20 cellular contexts compared by ENCODE assay signal in the genomic region with DNA sequence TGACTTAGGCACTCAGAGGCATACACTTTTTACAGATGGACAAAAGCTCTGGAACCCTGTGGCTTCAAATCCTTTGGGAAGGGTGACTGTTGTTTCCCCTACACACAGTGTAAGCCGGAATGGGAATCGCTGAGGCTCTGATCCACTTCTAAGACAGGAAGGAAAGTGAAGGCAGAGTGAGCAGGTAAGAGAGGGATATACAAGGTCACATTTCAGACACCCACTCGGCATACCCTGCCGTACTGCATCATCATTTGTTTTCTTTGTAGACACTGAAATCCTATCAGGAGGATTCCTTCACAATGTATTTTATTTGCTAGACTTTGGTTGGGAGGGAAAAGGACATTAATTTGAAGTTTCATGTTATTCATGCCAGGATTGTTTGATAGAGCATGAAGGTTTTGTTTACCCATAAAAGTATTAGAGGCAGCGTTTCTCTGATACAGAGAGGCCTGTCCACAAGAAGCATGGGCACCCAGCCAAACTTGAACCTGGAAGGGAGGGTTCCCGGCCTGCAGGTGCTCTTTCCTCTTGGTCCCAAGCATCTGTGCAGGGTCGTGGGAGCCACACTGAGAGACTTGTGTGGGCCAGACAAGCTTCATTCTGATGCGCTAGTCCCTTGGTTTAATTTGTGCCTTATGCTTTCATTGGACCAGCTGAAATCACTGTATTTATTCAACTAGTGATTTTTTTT. TPM values are rescaled to one million over a fixed set of nuclear protein-coding genes. Genes with fewer than 3 reads are reported as not detected.
DNase-seq lines count a peak whose midpoint lies in the region; ATAC-seq and TF ChIP-seq lines count a peak whose summit lies in the region.
"Had no signal": no experiment of that assay in that cellular context is flagged by ENCODE, and none has a peak within 500 bp of the region (broad histone marks: within the 10 kb centered on the region; RNA-seq: fewer than 3 reads in every experiment).

No MANE protein-coding gene starts in this region.

- DNase-seq in activated CD4-positive, alpha-beta T cell treated with anti-CD3 and anti-CD28 coated beads, Interleukin-2, amount 10 ng/mL, durations not matched to agents 24 days and 14 days: peak; percentile 50
- no peak for DNase-seq in activated CD4-positive, alpha-beta T cell treated with anti-CD3 and anti-CD28 coated beads, Interleukin-2, amount 10 ng/mL, durations not matched to agents 7 days and 5 days
- DNase-seq in NCI-H2029 treated with DMSO at 0.1 percent for 48 hours (lab: John Stamatoyannopoulos, UW) (peak; percentile 44), esophagus muscularis mucosa (ENCODE audit: extremely low spot score) (no peak)
- DNase-seq in stimulated activated effector memory CD8-positive, alpha-beta T cell treated with anti-CD3 and anti-CD28 coated beads, Interleukin-12 subunit alpha, Interleukin-12 subunit beta, amount 100 ng/mL, for 72 hours (ENCODE audit: low spot score in 2 of 2): no peak
- DNase-seq: activated CD8-positive, alpha-beta T cell treated with anti-CD3 and anti-CD28 coated beads for 36 hours; activated gamma-delta T cell treated with Interleukin-2 at 50 U/mL for 16 hours; brain microvascular endothelial cell; effector memory CD8-positive, alpha-beta T cell; esophagus squamous epithelium; gastrocnemius medialis; GF-D8; H7; islet precursor cell; NCI-H187 treated with DMSO at 0.1 percent for 48 hours; NCI-H524 treated with DMSO at 0.1 percent for 48 hours had no signal

- TF ChIP-seq EP300 in esophagus muscularis mucosa (IDR thresholded peaks at IDR 0.05): no peak

- no peaks in the 10 kb centered on the region for H3K27me3 Mint-ChIP-seq in activated CD4-positive, alpha-beta T cell treated with anti-CD3 and anti-CD28 coated beads, Interleukin-2, amount 10 ng/mL, durations not matched to agents 24 days and 14 days
- H3K27me3 Mint-ChIP-seq in activated CD4-positive, alpha-beta T cell treated with anti-CD3 and anti-CD28 coated beads, Interleukin-2, amount 10 ng/mL, durations not matched to agents 7 days and 5 days: no peaks in the 10 kb centered on the region

- H3K27ac Mint-ChIP-seq in activated CD4-positive, alpha-beta T cell treated with anti-CD3 and anti-CD28 coated beads, Interleukin-2, amount 10 ng/mL, durations not matched to agents 24 days and 14 days: no peak overlapping the region
- no peak overlapping the region for H3K27ac Mint-ChIP-seq in activated CD4-positive, alpha-beta T cell treated with anti-CD3 and anti-CD28 coated beads, Interleukin-2, amount 10 ng/mL, durations not matched to agents 7 days and 5 days
- H3K27ac Mint-ChIP-seq in stimulated activated effector memory CD8-positive, alpha-beta T cell treated with anti-CD3 and anti-CD28 coated beads, Interleukin-12 subunit alpha, Interleukin-12 subunit beta, amount 100 ng/mL, for 72 hours: no peak overlapping the region
- H3K27ac Mint-ChIP-seq: activated CD8-positive, alpha-beta T cell treated with anti-CD3 and anti-CD28 coated beads for 36 hours; effector memory CD8-positive, alpha-beta T cell had no signal

- CTCF ChIA-PET in activated CD4-positive, alpha-beta T cell treated with anti-CD3 and anti-CD28 coated beads, Interleukin-2, amount 10 ng/mL, durations not matched to agents 7 days and 5 days (lab: Charles Lee): no interaction called here

- H3K4me1 ChIP-seq in esophagus muscularis mucosa (peaks cover 51 to 68% (median 59%) of the 10 kb centered on the region in 4 donors), subcutaneous abdominal adipose tissue (ENCODE audit: control insufficient read depth in 5 of 5, insufficient read depth in 5 of 5, low read length in 5 of 5) (peaks cover 0 to 10% (median 3%) of the 10 kb centered on the region in 5 donors)
- H3K4me1 ChIP-seq: esophagus squamous epithelium, gastrocnemius medialis had no signal

- H3K9me3 ChIP-seq in esophagus muscularis mucosa (no peaks in the 10 kb centered on the region), subcutaneous abdominal adipose tissue (ENCODE audit: control insufficient read depth in 5 of 5, low read length in 5 of 5) (no peaks in the 10 kb centered on the region)
- H3K9me3 ChIP-seq: esophagus squamous epithelium, gastrocnemius medialis had no signal

- H3K27me3 ChIP-seq in esophagus muscularis mucosa (no peaks in the 10 kb centered on the region), subcutaneous abdominal adipose tissue (ENCODE audit: control insufficient read depth in 5 of 5, insufficient read depth in 4 of 5, low read length in 5 of 5) (no peaks in the 10 kb centered on the region)
- H3K27me3 ChIP-seq: brain microvascular endothelial cell, esophagus squamous epithelium, gastrocnemius medialis had no signal

- POLR2A ChIA-PET in activated CD4-positive, alpha-beta T cell treated with anti-CD3 and anti-CD28 coated beads, Interleukin-2, amount 10 ng/mL, durations not matched to agents 7 days and 5 days (lab: Charles Lee): no interaction called here

- peak overlapping the region; percentile 78 to 83 (median 81) for H3K27ac ChIP-seq in esophagus muscularis mucosa (replicated peaks in 1 of 4)
- H3K27ac ChIP-seq in subcutaneous abdominal adipose tissue (ENCODE audit: low read depth, low read length): peak overlapping the region; percentile 81
- H3K27ac ChIP-seq: brain microvascular endothelial cell, C4-2B, esophagus squamous epithelium, gastrocnemius medialis, RWPE1 had no signal

- no peak for TF ChIP-seq POLR2A in esophagus muscularis mucosa (IDR thresholded peaks at IDR 0.05; ENCODE audit: low read depth)

- H3K9me3 Mint-ChIP-seq in activated CD4-positive, alpha-beta T cell treated with anti-CD3 and anti-CD28 coated beads, Interleukin-2, amount 10 ng/mL, durations not matched to agents 24 days and 14 days: no peaks in the 10 kb centered on the region
- no peaks in the 10 kb centered on the region for H3K9me3 Mint-ChIP-seq in activated CD4-positive, alpha-beta T cell treated with anti-CD3 and anti-CD28 coated beads, Interleukin-2, amount 10 ng/mL, durations not matched to agents 7 days and 5 days
- H3K9me3 Mint-ChIP-seq in stimulated activated effector memory CD8-positive, alpha-beta T cell treated with anti-CD3 and anti-CD28 coated beads, Interleukin-12 subunit alpha, Interleukin-12 subunit beta, amount 100 ng/mL, for 72 hours: no peaks in the 10 kb centered on the region
- H3K9me3 Mint-ChIP-seq: activated CD8-positive, alpha-beta T cell treated with anti-CD3 and anti-CD28 coated beads for 36 hours; effector memory CD8-positive, alpha-beta T cell had no signal

- TF ChIP-seq CTCF in esophagus muscularis mucosa (IDR thresholded peaks at IDR 0.05): no peak

- no peak overlapping the region for H3K9ac ChIP-seq in subcutaneous abdominal adipose tissue (ENCODE audit: low read length in 5 of 5)

- no peak overlapping the region for H3K4me3 ChIP-seq in esophagus muscularis mucosa
- H3K4me3 ChIP-seq in subcutaneous abdominal adipose tissue (ENCODE audit: low read depth in 1 of 5, low read length in 5 of 5): no peak overlapping the region
- H3K4me3 ChIP-seq: esophagus squamous epithelium, gastrocnemius medialis had no signal

- H3K36me3 Mint-ChIP-seq in activated CD4-positive, alpha-beta T cell treated with anti-CD3 and anti-CD28 coated beads, Interleukin-2, amount 10 ng/mL, durations not matched to agents 24 days and 14 days (ENCODE audit: low read depth): no peaks in the 10 kb centered on the region
- H3K36me3 Mint-ChIP-seq in activated CD4-positive, alpha-beta T cell treated with anti-CD3 and anti-CD28 coated beads, Interleukin-2, amount 10 ng/mL, durations not matched to agents 7 days and 5 days (ENCODE audit: low read depth): no peaks in the 10 kb centered on the region
- H3K36me3 Mint-ChIP-seq in stimulated activated effector memory CD8-positive, alpha-beta T cell treated with anti-CD3 and anti-CD28 coated beads, Interleukin-12 subunit alpha, Interleukin-12 subunit beta, amount 100 ng/mL, for 72 hours: no peaks in the 10 kb centered on the region

- no peak overlapping the region for H3K4me3 Mint-ChIP-seq in activated CD4-positive, alpha-beta T cell treated with anti-CD3 and anti-CD28 coated beads, Interleukin-2, amount 10 ng/mL, durations not matched to agents 24 days and 14 days
- H3K4me3 Mint-ChIP-seq in activated CD4-positive, alpha-beta T cell treated with anti-CD3 and anti-CD28 coated beads, Interleukin-2, amount 10 ng/mL, durations not matched to agents 7 days and 5 days: no peak overlapping the region
- H3K4me3 Mint-ChIP-seq in stimulated activated effector memory CD8-positive, alpha-beta T cell treated with anti-CD3 and anti-CD28 coated beads, Interleukin-12 subunit alpha, Interleukin-12 subunit beta, amount 100 ng/mL, for 72 hours: no peak overlapping the region
- H3K4me3 Mint-ChIP-seq: activated CD8-positive, alpha-beta T cell treated with anti-CD3 and anti-CD28 coated beads for 36 hours; effector memory CD8-positive, alpha-beta T cell had no signal

- 70% methylated on average over 8 of the region's 8 CpGs for WGBS in esophagus muscularis mucosa

- intact Hi-C loops in activated CD4-positive, alpha-beta T cell treated with anti-CD3 and anti-CD28 coated beads, Interleukin-2, amount 10 ng/mL, durations not matched to agents 24 days and 14 days (cut with micrococcal nuclease): no loop called here
- intact Hi-C loops in esophagus muscularis mucosa (cut with DNase I): no loop called here

- peaks cover 7% of the 10 kb centered on the region for H3K4me1 Mint-ChIP-seq in activated CD4-positive, alpha-beta T cell treated with anti-CD3 and anti-CD28 coated beads, Interleukin-2, amount 10 ng/mL, durations not matched to agents 24 days and 14 days
- H3K4me1 Mint-ChIP-seq in activated CD4-positive, alpha-beta T cell treated with anti-CD3 and anti-CD28 coated beads, Interleukin-2, amount 10 ng/mL, durations not matched to agents 7 days and 5 days: peaks cover 13% of the 10 kb centered on the region
- peaks cover 6% of the 10 kb centered on the region for H3K4me1 Mint-ChIP-seq in stimulated activated effector memory CD8-positive, alpha-beta T cell treated with anti-CD3 and anti-CD28 coated beads, Interleukin-12 subunit alpha, Interleukin-12 subunit beta, amount 100 ng/mL, for 72 hours

- ATAC-seq in GM21786 (IDR thresholded peaks at IDR 0.05; ENCODE audit: unreplicated experiment): no peak
- ATAC-seq in stimulated activated effector memory CD8-positive, alpha-beta T cell treated with anti-CD3 and anti-CD28 coated beads, Interleukin-12 subunit alpha, Interleukin-12 subunit beta, amount 100 ng/mL, for 72 hours: no peak
- ATAC-seq: activated CD8-positive, alpha-beta T cell treated with anti-CD3 and anti-CD28 coated beads for 36 hours; effector memory CD8-positive, alpha-beta T cell; gastrocnemius medialis had no signal

- H3K36me3 ChIP-seq in esophagus muscularis mucosa: peaks cover 0 to 34% (median 0%) of the 10 kb centered on the region in 4 donors
- peaks cover 8 to 23% (median 17%) of the 10 kb centered on the region in 5 donors for H3K36me3 ChIP-seq in subcutaneous abdominal adipose tissue (ENCODE audit: control insufficient read depth in 5 of 5, insufficient read depth in 5 of 5, low read length in 5 of 5)
- H3K36me3 ChIP-seq: brain microvascular endothelial cell, esophagus squamous epithelium, gastrocnemius medialis had no signal

RNA-seq across cellular contexts. Expression of gene POLR2M, which starts 21.9 kb away (rescaled TPM):
- 54.5 and 55.4 TPM in 2 replicates for total RNA-seq in activated CD4-positive, alpha-beta T cell treated with anti-CD3 and anti-CD28 coated beads, Interleukin-2, amount 10 ng/mL, durations not matched to agents 24 days and 14 days
- 10 to 100 TPM; 61.6 to 63.8 TPM for total RNA-seq in activated CD4-positive, alpha-beta T cell treated with anti-CD3 and anti-CD28 coated beads, Interleukin-2, amount 10 ng/mL, durations not matched to agents 7 days and 5 days
- 100 to 1,000 TPM; 133 to 799 (median 379) TPM for total RNA-seq in esophagus muscularis mucosa

Comparison
In these comparisons a context has a peak if more than half of its experiments do, and no peak if none do; other contexts are left out.
1. DNase-seq: peak in activated CD4-positive, alpha-beta T cell treated with anti-CD3 and anti-CD28 coated beads, Interleukin-2, amount 10 ng/mL, durations not matched to agents 24 days and 14 days (single experiment) and NCI-H2029 treated with DMSO at 0.1 percent for 48 hours (single experiment); none in activated CD4-positive, alpha-beta T cell treated with anti-CD3 and anti-CD28 coated beads, Interleukin-2, amount 10 ng/mL, durations not matched to agents 7 days and 5 days (single experiment), esophagus muscularis mucosa (single experiment) and stimulated activated effector memory CD8-positive, alpha-beta T cell treated with anti-CD3 and anti-CD28 coated beads, Interleukin-12 subunit alpha, Interleukin-12 subunit beta, amount 100 ng/mL, for 72 hours (0 of 2).